In the genomic region with DNA sequence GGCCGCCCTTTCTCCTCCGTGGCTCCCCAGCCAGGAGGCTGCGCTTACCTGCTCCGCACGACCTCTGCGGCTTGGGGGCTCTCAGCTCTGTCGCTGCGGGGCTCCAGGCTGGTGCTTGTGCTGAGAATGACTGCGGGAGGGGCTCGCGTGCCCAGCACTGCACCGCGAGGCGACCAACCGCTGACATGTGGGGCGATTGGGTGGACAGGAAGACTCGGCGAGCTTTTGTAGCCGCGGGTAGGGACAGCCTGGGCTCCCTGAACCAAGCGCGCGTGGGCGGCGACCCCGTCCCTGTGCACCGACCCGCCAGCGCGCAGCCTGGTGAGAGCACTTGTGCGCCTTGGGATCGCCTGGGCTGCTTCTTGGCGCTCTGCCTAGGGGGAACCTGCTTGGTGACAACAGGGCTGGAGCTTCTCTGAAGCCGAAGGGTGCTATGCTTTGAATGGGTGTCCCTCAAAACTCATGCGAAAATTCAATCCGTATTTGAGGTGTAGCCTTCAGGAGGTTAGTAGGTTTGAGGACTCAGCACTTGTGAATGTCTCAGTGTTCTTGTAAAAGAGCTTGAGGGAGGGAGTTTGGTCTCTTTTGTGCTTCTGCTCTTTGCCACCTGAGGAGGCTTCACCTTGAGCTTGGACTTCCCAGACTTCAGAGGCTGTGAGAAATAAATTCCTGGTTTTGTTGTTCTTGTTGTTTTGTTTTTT, we compare ENCODE assay signal across 8 cellular contexts. TPM values are rescaled to one million over a fixed set of nuclear protein-coding genes. Genes with fewer than 3 reads are reported as not detected.
A peak's percentile ranks its signal among the peaks of the same experiment; 100 is the strongest.
DNase-seq lines count a peak whose midpoint lies in the region; TF ChIP-seq lines count a peak whose summit lies in the region.

No MANE protein-coding gene starts in this region.

- no peaks in the 10 kb centered on the region for H3K9me3 ChIP-seq in HEK293 (ENCODE audit: control insufficient read depth, insufficient read depth, low read depth, low read length)
- no peaks in the 10 kb centered on the region for H3K9me3 ChIP-seq in tibial artery

- H3K4me3 Mint-ChIP-seq in activated naive CD8-positive, alpha-beta T cell treated with anti-CD3 and anti-CD28 coated beads for 36 hours: no peak overlapping the region

- intact Hi-C loops in tibial artery (cut with DNase I; ENCODE audit: low total_unique reads): loop anchor here (5.0 kb wide), 1 partner anchor 378 kb away; no protein-coding TSS in a partner anchor

- peaks cover 13% of the 10 kb centered on the region for H3K9me3 Mint-ChIP-seq in activated naive CD8-positive, alpha-beta T cell treated with anti-CD3 and anti-CD28 coated beads for 36 hours

- H3K27me3 ChIP-seq in tibial artery: peaks cover 0 to 9% of the 10 kb centered on the region in 2 donors

- H3K36me3 ChIP-seq in HEK293 (ENCODE audit: control insufficient read depth in 2 of 2, insufficient read depth in 1 of 2, low read length in 2 of 2) (no peaks in the 10 kb centered on the region), tibial artery (no peaks in the 10 kb centered on the region)

- CTCF ChIA-PET in HEK293 (lab: Yijun Ruan, JAX): no interaction called here

- H3K4me3 ChIP-seq in HEK293 (ENCODE audit: low read depth, low read length): peak overlapping the region; percentile 22
- H3K4me3 ChIP-seq in tibial artery: peak overlapping the region; percentile 34 to 46

- POLR2A ChIA-PET in HEK293 (lab: Yijun Ruan, JAX): no interaction called here

- H3K36me3 Mint-ChIP-seq in activated naive CD8-positive, alpha-beta T cell treated with anti-CD3 and anti-CD28 coated beads for 36 hours: peaks cover 3% of the 10 kb centered on the region

- H3K27me3 Mint-ChIP-seq in activated naive CD8-positive, alpha-beta T cell treated with anti-CD3 and anti-CD28 coated beads for 36 hours: peaks cover 40% of the 10 kb centered on the region

- DNase-seq in COR-L47 (lab: John Stamatoyannopoulos, UW) (peak; percentile 55), iPS-NIHi7 (ENCODE audit: extremely low spot score) (peak; percentile 67), tibial artery (peak; percentile 21 to 61), amniotic stem cell (lab: John Stamatoyannopoulos, UW) (no peak), NCI-H2081 (lab: John Stamatoyannopoulos, UW) (no peak)
- peak; percentile 35 for DNase-seq in activated naive CD8-positive, alpha-beta T cell treated with anti-CD3 and anti-CD28 coated beads for 36 hours
- DNase-seq in stimulated activated naive CD4-positive, alpha-beta T cell treated with Interleukin-2 at 50 U/mL for 16 hours (lab: John Stamatoyannopoulos, UW): no peak

- no peaks in the 10 kb centered on the region for H3K4me1 ChIP-seq in HEK293 (ENCODE audit: control insufficient read depth, insufficient read depth, low read length)
- peaks cover 0 to 11% (median 7%) of the 10 kb centered on the region in 4 donors for H3K4me1 ChIP-seq in tibial artery

- no peak for TF ChIP-seq CTCF in HEK293 (tag by site-specific recombination; IDR thresholded peaks at IDR 0.05)
- TF ChIP-seq CTCF in tibial artery (IDR thresholded peaks at IDR 0.05): no peak

- H3K4me1 Mint-ChIP-seq in activated naive CD8-positive, alpha-beta T cell treated with anti-CD3 and anti-CD28 coated beads for 36 hours: peaks cover 3% of the 10 kb centered on the region

- H3K27ac Mint-ChIP-seq in activated naive CD8-positive, alpha-beta T cell treated with anti-CD3 and anti-CD28 coated beads for 36 hours: no peak overlapping the region

- H3K27ac ChIP-seq in HEK293 (ENCODE audit: extremely low read depth, low read depth, low read length): no peak overlapping the region
- H3K27ac ChIP-seq in tibial artery: no peak overlapping the region

TF ChIP-seq in HEK293, 187 proteins besides CTCF, POLR2A, EP300 and RAD21 (continues in another document):
- no peak for TF ChIP-seq ZNF311 (tag by site-specific recombination; IDR thresholded peaks at IDR 0.05; ENCODE audit: borderline replicate concordance)
- TF ChIP-seq ZNF560 (tag by site-specific recombination; IDR thresholded peaks at IDR 0.05; ENCODE audit: borderline replicate concordance): no peak
- peak; percentile 54 for TF ChIP-seq ZFHX2 (tag by site-specific recombination; conservative IDR thresholded peaks at IDR 0.05)
- no peak for TF ChIP-seq ZNF133 (tag by site-specific recombination; IDR thresholded peaks at IDR 0.05)
- TF ChIP-seq ZNF175 (tag by site-specific recombination; IDR thresholded peaks at IDR 0.05): no peak
- TF ChIP-seq ZNF654 (tag by site-specific recombination; IDR thresholded peaks at IDR 0.05; ENCODE audit: low read depth): no peak
- no peak for TF ChIP-seq ZNF184 (tag by site-specific recombination; IDR thresholded peaks at IDR 0.05)
- TF ChIP-seq TRIM28 (IDR thresholded peaks at IDR 0.05; ENCODE audit: borderline replicate concordance, low read length): no peak
- peak; percentile 37; the same call in 1 of the 2 replicates for TF ChIP-seq EGR2 (tag by site-specific recombination; IDR thresholded peaks at IDR 0.05; ENCODE audit: low read depth)
- no peak for TF ChIP-seq FEZF1 (tag by site-specific recombination; IDR thresholded peaks at IDR 0.05)
- TF ChIP-seq KLF16 (tag by site-specific recombination; IDR thresholded peaks at IDR 0.05): no peak
- TF ChIP-seq GLI2 (tag by site-specific recombination; IDR thresholded peaks at IDR 0.05; ENCODE audit: borderline replicate concordance, low read depth): no peak
- TF ChIP-seq ZNF280C (tag by site-specific recombination; IDR thresholded peaks at IDR 0.05): no peak
- peak; percentile 58 for TF ChIP-seq ZBTB26 (tag by site-specific recombination; optimal IDR thresholded peaks at IDR 0.05)
- 0 out of 2 replicates have a peak, but pooled peaks have one; percentile 31 for TF ChIP-seq ZNF335 (tag by site-specific recombination; conservative IDR thresholded peaks at IDR 0.05)
- no peak for TF ChIP-seq ZNF777 (tag by site-specific recombination; IDR thresholded peaks at IDR 0.05; ENCODE audit: borderline replicate concordance)
- TF ChIP-seq PRDM6 (tag by site-specific recombination; IDR thresholded peaks at IDR 0.05): no peak
- TF ChIP-seq BCL11B (tag by site-specific recombination; IDR thresholded peaks at IDR 0.05; ENCODE audit: low read depth): no peak
- TF ChIP-seq ZNF830 (tag by site-specific recombination; IDR thresholded peaks at IDR 0.05; ENCODE audit: low read depth): no peak
- no peak for TF ChIP-seq KLF7 (tag by site-specific recombination; IDR thresholded peaks at IDR 0.05; ENCODE audit: borderline replicate concordance)

RNA-seq across cellular contexts. Expression of gene IL12A, which starts 50.4 kb away (rescaled TPM):
- total RNA-seq in activated naive CD8-positive, alpha-beta T cell treated with anti-CD3 and anti-CD28 coated beads for 36 hours: under 1 TPM; 0.20 to 0.41 TPM

Comparison
In these comparisons a context has a peak if more than half of its experiments do, and no peak if none do; other contexts are left out.
1. DNase-seq: peak in COR-L47 (single experiment), activated naive CD8-positive, alpha-beta T cell treated with anti-CD3 and anti-CD28 coated beads for 36 hours (single experiment), iPS-NIHi7 (single experiment) and tibial artery (2 of 2); none in stimulated activated naive CD4-positive, alpha-beta T cell treated with Interleukin-2 at 50 U/mL for 16 hours (single experiment), amniotic stem cell (single experiment) and NCI-H2081 (0 of 2).